In genomic region chr10:120607710-120608703, GRCh38 we compare ENCODE assay signal across 16 cellular contexts.
DNase-seq lines count a peak whose midpoint lies in the region; ATAC-seq, FAIRE-seq and TF ChIP-seq lines count a peak whose summit lies in the region.
"Had no signal": no experiment of that assay in that cellular context is flagged by ENCODE, and none has a peak within 500 bp of the region (broad histone marks: within the 10 kb centered on the region; RNA-seq: fewer than 3 reads in every experiment).

No MANE protein-coding gene starts in this region.

- intact Hi-C loops in GM12878 (cut with micrococcal nuclease; ENCODE audit: unreplicated experiment) (loop anchor here (5.0 kb wide), 1 partner anchor 186 kb away; no protein-coding TSS in a partner anchor), left ventricle myocardium superior (cut with micrococcal nuclease) (no loop called here), head of caudate nucleus (cut with DNase I) (no loop called here)

- TF ChIP-seq RAD21 in GM12878 (IDR thresholded peaks at IDR 0.05; ENCODE audit: insufficient read depth, low read depth, low read length) = no peak

- peak; percentile 54 to 78; a peak in 3 of 4 replicates for TF ChIP-seq EP300 in GM12878 (IDR thresholded peaks at IDR 0.05; ENCODE audit: borderline replicate concordance in 1 of 2, control insufficient read depth in 1 of 2, low read depth in 2 of 2, low read length in 2 of 2)

- H3K36me3 ChIP-seq in GM12878 (ENCODE audit: control insufficient read depth in 2 of 2, insufficient read depth in 2 of 2, low read length in 1 of 2) = no peaks in the 10 kb centered on the region
- H3K36me3 ChIP-seq: SJCRH30 had no signal

- no peak for FAIRE-seq in GM12878 (lab: Jason Lieb, UNC)

- H3K27me3 ChIP-seq in GM12878 (replicated peaks in 1 of 2; ENCODE audit: control insufficient read depth in 2 of 2, insufficient read depth in 2 of 2, low read length in 1 of 2) = no peaks in the 10 kb centered on the region
- H3K27me3 ChIP-seq: SJCRH30 had no signal

- SMC1A ChIA-PET in GM12878 (lab: Charles Lee; ENCODE audit: uncharacterized antibody, unreplicated experiment) = interaction anchor here (1.0 kb wide), 1 partner anchor 185 kb away, joined by 4 read pairs; no protein-coding TSS in a partner anchor

- peak overlapping the region; percentile 69 for H3K4me2 ChIP-seq in GM12878 (ENCODE audit: control insufficient read depth, insufficient read depth)

- no peaks in the 10 kb centered on the region for H3K79me2 ChIP-seq in GM12878 (ENCODE audit: control insufficient read depth, insufficient read depth, low read length)

- no peak overlapping the region for H2AFZ ChIP-seq in GM12878 (ENCODE audit: control insufficient read depth, low read depth, low read length)

- H3K4me1 ChIP-seq in GM12878 (ENCODE audit: control insufficient read depth, insufficient read depth, low read length) = peaks cover 27% of the 10 kb centered on the region
- H3K4me1 ChIP-seq: SJCRH30 had no signal

- H3K9ac ChIP-seq in GM12878 (ENCODE audit: control insufficient read depth, insufficient read depth, low read length) = no peak overlapping the region

- CTCF ChIA-PET in GM12878 (lab: Yijun Ruan, JAX) = no interaction called here

- ATAC-seq in GM21367 (IDR thresholded peaks at IDR 0.05; ENCODE audit: unreplicated experiment) = peak; percentile 33
- peak; percentile 48 for ATAC-seq in HG03175 (IDR thresholded peaks at IDR 0.05; ENCODE audit: unreplicated experiment)
- ATAC-seq in GM12878 = peak; percentile 56
- ATAC-seq in left ventricle myocardium superior = no peak
- ATAC-seq: natural killer cell; stimulated activated naive CD8-positive, alpha-beta T cell treated with anti-CD3 and anti-CD28 coated beads, Interleukin-15, Interleukin-2, amounts not matched to agents 100 U/mL and 50 U/mL, for 24 hours had no signal

- TF ChIP-seq POLR2A in GM12878 (IDR thresholded peaks at IDR 0.05; ENCODE audit: low read depth, low read length) (no peak), erythroblast (IDR thresholded peaks at IDR 0.05; ENCODE audit: low read length) (no peak)

- RAD21 ChIA-PET in GM12878 (lab: Charles Lee; ENCODE audit: unreplicated experiment) = interaction anchor here (0.8 kb wide), 1 partner anchor 185 kb away, joined by 4 read pairs; no protein-coding TSS in a partner anchor

- DNase-seq in ELR (ENCODE audit: low read depth) = peak; percentile 47
- no peak for DNase-seq in GM12878 (ENCODE audit: low read depth, low spot score)
- no peak for DNase-seq in left ventricle myocardium superior
- DNase-seq in head of caudate nucleus = no peak
- no peak for DNase-seq in NCI-H2227 (lab: John Stamatoyannopoulos, UW; ENCODE audit: unreplicated experiment)
- no peak for DNase-seq in erythroblast (lab: John Stamatoyannopoulos, UW)
- DNase-seq: activated CD4-positive, alpha-beta T cell treated with anti-CD3 and anti-CD28 coated beads for 4 hours; activated naive CD4-positive, alpha-beta T cell treated with anti-CD3 and anti-CD28 coated beads, Interleukin-2, amount 50 U/mL, for 16 hours; effector CD4-positive, alpha-beta T cell; HCEC 1CT; KBM-7; natural killer cell; SJCRH30; stimulated activated naive CD8-positive, alpha-beta T cell treated with anti-CD3 and anti-CD28 coated beads, Interleukin-15, Interleukin-2, amounts not matched to agents 100 U/mL and 50 U/mL, for 24 hours had no signal

- H4K20me1 ChIP-seq in GM12878 (ENCODE audit: control insufficient read depth, insufficient read depth) = no peaks in the 10 kb centered on the region

- no peak for TF ChIP-seq CTCF in GM12878 (IDR thresholded peaks at IDR 0.05 in 2 of 3, conservative IDR thresholded peaks at IDR 0.05 in 1 of 3; ENCODE audit: control insufficient read depth in 2 of 3, extremely low read depth in 1 of 3, insufficient read depth in 1 of 3, low read depth in 3 of 3, low read length in 3 of 3)

- peaks cover 9% of the 10 kb centered on the region; the same call in 2 of the 3 replicates for H3K9me3 ChIP-seq in GM12878 (replicated peaks; ENCODE audit: control insufficient read depth, insufficient read depth, low read length)
- H3K9me3 ChIP-seq: SJCRH30 had no signal

- H3K4me3 ChIP-seq in GM12878 = no peak overlapping the region
- H3K4me3 ChIP-seq: SJCRH30 had no signal

- POLR2A ChIA-PET in GM12878 (lab: Charles Lee) = no interaction called here

- peak overlapping the region; percentile 43 for H3K27ac ChIP-seq in GM12878 (ENCODE audit: control insufficient read depth, insufficient read depth)
- H3K27ac ChIP-seq: SJCRH30 had no signal

- 0% methylated on average over 5 of the region's 5 CpGs for WGBS in GM12878 (ENCODE audit: insufficient coverage, insufficient replicate concordance, low lambda C conversion rate, missing lambda C conversion rate)

- in situ Hi-C loops in GM12878 (cut with MboI) = no loop called here

- no TSS peak for BruUV-seq in GM12878 (replicated peaks; lab: Mats Ljungman, UMichigan)

TF ChIP-seq in GM12878, 131 proteins besides CTCF, POLR2A, EP300 and RAD21 (continues in another document):
- no peak for TF ChIP-seq POU2F2 (IDR thresholded peaks at IDR 0.05; ENCODE audit: borderline replicate concordance, low read depth, low read length)
- TF ChIP-seq TCF12 (IDR thresholded peaks at IDR 0.05; ENCODE audit: low read depth, low read length) = 0 out of 2 replicates have a peak, but pooled peaks have one; percentile 26
- TF ChIP-seq BACH1 (IDR thresholded peaks at IDR 0.05; ENCODE audit: borderline replicate concordance) = 0 out of 2 replicates have a peak, but pooled peaks have one; percentile 17
- TF ChIP-seq MEF2B (IDR thresholded peaks at IDR 0.05; ENCODE audit: partially characterized antibody, poor library complexity, severe bottlenecking) = peak; percentile 54
- TF ChIP-seq DPF2 (IDR thresholded peaks at IDR 0.05) = peak; percentile 50; the same call in 1 of the 2 replicates
- no peak for TF ChIP-seq ZNF207 (IDR thresholded peaks at IDR 0.05; ENCODE audit: borderline replicate concordance)
- no peak for TF ChIP-seq BCL11A (IDR thresholded peaks at IDR 0.05; ENCODE audit: low read depth, low read length)
- TF ChIP-seq TARDBP (IDR thresholded peaks at IDR 0.05; ENCODE audit: borderline replicate concordance) = no peak
- TF ChIP-seq RBBP5 (conservative IDR thresholded peaks at IDR 0.05) = no peak
- TF ChIP-seq CUX1 (IDR thresholded peaks at IDR 0.05; ENCODE audit: insufficient replicate concordance, low read depth, low read length) = no peak
- TF ChIP-seq USF2 (IDR thresholded peaks at IDR 0.05; ENCODE audit: borderline replicate concordance, low read depth, low read length) = no peak; the same call in 1 of the 2 replicates
- no peak for TF ChIP-seq FOXK2 (IDR thresholded peaks at IDR 0.05)
- 0 out of 2 replicates have a peak, but pooled peaks have one; percentile 14 for TF ChIP-seq ZNF24 (IDR thresholded peaks at IDR 0.05)
- no peak for TF ChIP-seq SMC3 (IDR thresholded peaks at IDR 0.05; ENCODE audit: borderline replicate concordance, low read length)
